ENCODE assay signal across 9 cellular contexts in the genomic region with DNA sequence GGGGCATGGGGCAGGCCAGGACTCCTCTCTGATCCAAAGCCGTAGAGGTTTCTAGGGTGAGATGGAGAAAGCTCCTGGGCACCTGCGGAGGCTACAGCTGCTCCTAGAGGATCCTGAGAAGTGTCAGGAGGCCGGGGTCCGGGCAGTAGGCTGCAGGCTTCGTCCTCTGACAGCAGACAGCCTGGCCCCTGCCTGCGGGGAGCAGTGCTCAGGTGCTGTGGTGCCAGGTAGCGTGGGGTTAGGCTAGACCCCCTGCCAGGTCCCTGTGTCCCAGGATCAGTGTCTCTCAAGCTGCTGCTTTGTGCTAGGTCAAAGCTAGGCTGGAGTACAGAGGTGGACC. TPM values are rescaled to one million over a fixed set of nuclear protein-coding genes. Genes with fewer than 3 reads are reported as not detected.
DNase-seq lines count a peak whose midpoint lies in the region; ATAC-seq, FAIRE-seq and TF ChIP-seq lines count a peak whose summit lies in the region.
"Had no signal": no experiment of that assay in that cellular context is flagged by ENCODE, and none has a peak within 500 bp of the region (broad histone marks: within the 10 kb centered on the region; RNA-seq: fewer than 3 reads in every experiment).

No MANE protein-coding gene starts in this region.

- H4K5ac ChIP-seq in mesendoderm (ENCODE audit: low read length), result no peak overlapping the region

- no peak overlapping the region for H2AK5ac ChIP-seq in mesendoderm (ENCODE audit: low read length)

- intact Hi-C loops in K562 (cut with micrococcal nuclease), result no loop called here

- H3K4me3 ChIP-seq in AG04449 (ENCODE audit: low read depth, low read length) (peak overlapping the region; percentile 81), HUES48 (ENCODE audit: low read depth, low read length) (peak overlapping the region; percentile 98; the same call in 1 of the 2 replicates), K562 (peak overlapping the region; percentile 96), mesendoderm (ENCODE audit: low read length) (no peak overlapping the region)

- H4K8ac ChIP-seq in mesendoderm (ENCODE audit: low read depth, low read length), result no peak overlapping the region

- TF ChIP-seq POLR2A in K562 (conservative IDR thresholded peaks at IDR 0.05), result no peak

- TF ChIP-seq EP300 in K562 (IDR thresholded peaks at IDR 0.05; ENCODE audit: low read length), result no peak

- H3K4ac ChIP-seq in mesendoderm (ENCODE audit: low read depth, low read length), result no peak overlapping the region

- no peak overlapping the region for H3K23ac ChIP-seq in mesendoderm (ENCODE audit: low read length)

- H3K36me3 ChIP-seq in HUES48 (ENCODE audit: control insufficient read depth, insufficient read depth, low read length) (peaks cover 26% of the 10 kb centered on the region), K562 (ENCODE audit: control insufficient read depth, insufficient read depth, low read length) (peaks cover 60% of the 10 kb centered on the region; the same call in 2 of the 3 replicates), mesendoderm (ENCODE audit: control insufficient read depth, insufficient read depth, low read length) (no peaks in the 10 kb centered on the region)

- TF ChIP-seq RAD21 in K562 (CRISPR knock-in tag; conservative IDR thresholded peaks at IDR 0.05 in 1 of 2, IDR thresholded peaks at IDR 0.05 in 1 of 2), result no peak

- H3K27ac ChIP-seq in HUES48 (ENCODE audit: low read depth, low read length) (no peak overlapping the region), K562 (ENCODE audit: extremely low read depth, low read depth, low read length) (no peak overlapping the region), mesendoderm (ENCODE audit: low read depth, low read length) (no peak overlapping the region)

- H3K18ac ChIP-seq in mesendoderm (ENCODE audit: low read length), result no peak overlapping the region

- peak overlapping the region; percentile 10 for H3K56ac ChIP-seq in mesendoderm (ENCODE audit: low read length)

- DNase-seq in AG04449 (ENCODE audit: low read depth, low spot score), result no peak
- no peak for DNase-seq in K562 (ENCODE audit: extremely low read depth in 1 of 4, low spot score in 3 of 4)
- no peak for DNase-seq in mesendoderm
- DNase-seq in GM10266 (ENCODE audit: extremely low spot score), result no peak
- no peak for DNase-seq in NOMO-1 treated with dmso at 0.1 percent for 144 hours (lab: John Stamatoyannopoulos, UW; ENCODE audit: unreplicated experiment)

- H3K4me1 ChIP-seq in HUES48 (ENCODE audit: control insufficient read depth, insufficient read depth, low read length) (peaks cover 4% of the 10 kb centered on the region; the same call in 1 of the 2 replicates), K562 (replicated peaks in 1 of 2; ENCODE audit: control insufficient read depth in 2 of 2, insufficient read depth in 2 of 2, low read length in 2 of 2) (peaks cover 20 to 97% of the 10 kb centered on the region in 2 experiments; a peak in 4 of 5 replicates), mesendoderm (ENCODE audit: control insufficient read depth, low read depth, low read length) (no peaks in the 10 kb centered on the region)

- H3K4me2 ChIP-seq in K562 (ENCODE audit: insufficient read depth, low read length), result peak overlapping the region; percentile 98; the same call in 1 of the 2 replicates
- H3K4me2 ChIP-seq in mesendoderm (ENCODE audit: low read length), result no peak overlapping the region

- POLR2A ChIA-PET in AG04449 (lab: Yijun Ruan, JAX), result interaction anchor here (1.2 to 1.4 kb wide), 2 partner anchors 8 to 67 kb away, joined by 3 to 9 read pairs; partner anchors contain the start of genes NUBP2 and SPSB3
- POLR2A ChIA-PET in K562 (lab: Yijun Ruan, JAX), result interaction anchor here (0.7 to 1.9 kb wide), 5 partner anchors 9 to 190 kb away, joined by 3 to 11 read pairs (median 3); partner anchors contain the start of genes NUBP2 and RPS2

- no peak overlapping the region for H2AFZ ChIP-seq in K562 (ENCODE audit: low read depth, low read length)

- H2BK120ac ChIP-seq in mesendoderm (ENCODE audit: low read depth, low read length), result no peak overlapping the region

- no peak overlapping the region for H2BK5ac ChIP-seq in mesendoderm (ENCODE audit: low read length)

- peaks cover 2% of the 10 kb centered on the region for H3K9me1 ChIP-seq in K562 (ENCODE audit: control insufficient read depth, insufficient read depth, low read length)

- H3K27me3 ChIP-seq in HUES48 (ENCODE audit: control insufficient read depth, insufficient read depth, low read length) (no peaks in the 10 kb centered on the region), K562 (ENCODE audit: control insufficient read depth in 2 of 2, insufficient read depth in 2 of 2, low read length in 2 of 2) (no peaks in the 10 kb centered on the region), mesendoderm (ENCODE audit: insufficient read depth, low read length, poor library complexity) (no peaks in the 10 kb centered on the region)

- peaks cover 8% of the 10 kb centered on the region; the same call in 1 of the 2 replicates for H4K20me1 ChIP-seq in K562 (replicated peaks; ENCODE audit: control insufficient read depth, insufficient read depth, low read length)

- H2BK15ac ChIP-seq in mesendoderm (replicated peaks; ENCODE audit: low read depth), result no peak overlapping the region

- WGBS in K562 (ENCODE audit: insufficient coverage, low coverage, missing lambda C conversion rate), result 85% methylated on average over 5 of the region's 7 CpGs
- no CpG with 5 or more reads among the region's 7 CpGs for WGBS in mesendoderm (ENCODE audit: extremely low coverage, insufficient coverage, low lambda C conversion rate)

- no peak for TF ChIP-seq CTCF in AG04449 (IDR thresholded peaks at IDR 0.05; ENCODE audit: insufficient read depth, low read length, missing control alignments)
- TF ChIP-seq CTCF in K562 (IDR thresholded peaks at IDR 0.05 in 2 of 3, conservative IDR thresholded peaks at IDR 0.05 in 1 of 3; ENCODE audit: insufficient read depth in 2 of 3, low read depth in 1 of 3, low read length in 3 of 3), result no peak
- no peak for TF ChIP-seq CTCF in GM10266 (IDR thresholded peaks at IDR 0.05; ENCODE audit: control insufficient read depth, insufficient read depth, low read depth, missing control alignments)

- H3K9ac ChIP-seq in HUES48 (ENCODE audit: low read depth, low read length) (no peak overlapping the region), K562 (ENCODE audit: insufficient read depth in 1 of 2, low read depth in 2 of 2, low read length in 2 of 2) (peak overlapping the region in 1 of 2 experiments; percentile 93; a peak in 2 of 4 replicates), mesendoderm (ENCODE audit: low read length) (peak overlapping the region; percentile 8)

- in situ Hi-C loops in K562 (cut with MboI), result no loop called here

- BruUV-seq in K562 (replicated peaks; lab: Mats Ljungman, UMichigan), result no TSS peak

- CTCF ChIA-PET in AG04449 (lab: Yijun Ruan, JAX) (interaction anchor here (0.8 to 3.0 kb wide), 7 partner anchors 8 to 165 kb away, joined by 3 to 13 read pairs (median 5); partner anchors contain the start of genes FAHD1, MAPK8IP3, NUBP2 and SPSB3), K562 (lab: Yijun Ruan, JAX; ENCODE audit: low intra/inter-chr PET ratio) (interaction anchor here (1.5 to 2.6 kb wide), 2 partner anchors 38 to 155 kb away, joined by 4 to 8 read pairs; no protein-coding TSS in a partner anchor)

- H3K9me3 ChIP-seq in HUES48 (ENCODE audit: control insufficient read depth, insufficient read depth, low read length) (no peaks in the 10 kb centered on the region), K562 (replicated peaks; ENCODE audit: control insufficient read depth, insufficient read depth, low read depth, low read length) (no peaks in the 10 kb centered on the region)

- ATAC-seq in K562 (no peak), HG03039 (IDR thresholded peaks at IDR 0.05; ENCODE audit: unreplicated experiment) (no peak), HG03565 (IDR thresholded peaks at IDR 0.05; ENCODE audit: unreplicated experiment) (no peak)

- no peak for FAIRE-seq in K562 (lab: Jason Lieb, UNC)
- FAIRE-seq: H54 had no signal

- H3K79me2 ChIP-seq in K562 (ENCODE audit: control insufficient read depth, insufficient read depth, low read length) (peaks cover 51% of the 10 kb centered on the region), mesendoderm (ENCODE audit: control insufficient read depth, insufficient read depth, low read length) (peaks cover 11% of the 10 kb centered on the region)

- H3K79me1 ChIP-seq in mesendoderm (ENCODE audit: low read length), result peaks cover 8% of the 10 kb centered on the region

RNA-seq across cellular contexts. Expression of gene MRPS34, which starts 1.5 kb away (rescaled TPM):
- 21.2 and 69.4 TPM in 2 replicates for total RNA-seq in K562 (2011; cell fraction: chromatin; rRNA removed; ENCODE audit: low replicate concordance)
- 82.5 and 101 TPM in 2 replicates for total RNA-seq in K562 (2011; cell fraction: nucleolus; rRNA removed)
- total RNA-seq in K562 (2011; cell fraction: nucleoplasm; rRNA removed), result 42.6 and 57.2 TPM in 2 replicates
- total RNA-seq in K562 (2014; rRNA removed) (334 and 370 TPM in 2 replicates), K562 (2014; rRNA removed; fragmentation: Illumina TruSeq; extraction: Trizol) (70.9 and 92.7 TPM in 2 replicates), K562 (2015; rRNA removed; fragmentation: Illumina TruSeq; extraction: Trizol) (188 and 213 TPM in 2 replicates), K562 (2021) (230 and 244 TPM in 2 replicates)
- polyA plus RNA-seq in K562 (2011; rRNA removed) (92.8 and 97.8 TPM in 2 replicates), K562 (2014; fragmentation: Illumina TruSeq; extraction: Trizol) (70.4 and 139 TPM in 2 replicates), K562 (2014; fragmentation: Nextera tagmentation; extraction: Ambion mirVana) (10 to 100 TPM in 1 of 2 experiments, 1 to 10 TPM in 1; 5.2 to 10.9 TPM), K562 (2014; rRNA removed) (252 and 261 TPM in 2 replicates)
- 104 and 232 TPM in 2 replicates for polyA plus RNA-seq in K562 (2011; cell fraction: cytosol; rRNA removed)
- 111 and 142 TPM in 2 replicates for polyA plus RNA-seq in K562 (2011; cell fraction: nucleus; rRNA removed)
- polyA plus RNA-seq in K562 (2012), result 116 and 130 TPM in 2 replicates
- 34.1 and 34.5 TPM in 2 replicates for polyA minus RNA-seq in K562 (2011; rRNA and poly(A)+ RNA removed)
- 54.0 and 82.0 TPM in 2 replicates for polyA minus RNA-seq in K562 (2011; cell fraction: cytosol; rRNA and poly(A)+ RNA removed)
- polyA minus RNA-seq in K562 (2011; cell fraction: nucleus; rRNA and poly(A)+ RNA removed), result 29.9 and 37.0 TPM in 2 replicates
- 242 TPM for polyA plus RNA-seq in mesendoderm (2013, experiment 1 of 2)
- polyA plus RNA-seq in mesendoderm (2013, experiment 2 of 2), result 246 TPM

RNA-seq across cellular contexts. Expression of gene EME2, which starts 1.8 kb away (rescaled TPM):
- 24.0 and 77.3 TPM in 2 replicates for total RNA-seq in K562 (2011; cell fraction: chromatin; rRNA removed; ENCODE audit: low replicate concordance)
- total RNA-seq in K562 (2011; cell fraction: nucleolus; rRNA removed), result 56.5 and 58.8 TPM in 2 replicates
- total RNA-seq in K562 (2011; cell fraction: nucleoplasm; rRNA removed), result 26.8 and 26.9 TPM in 2 replicates
- total RNA-seq in K562 (2014; rRNA removed) (10.6 and 14.7 TPM in 2 replicates), K562 (2014; rRNA removed; fragmentation: Illumina TruSeq; extraction: Trizol) (1.1 and 1.6 TPM in 2 replicates), K562 (2015; rRNA removed; fragmentation: Illumina TruSeq; extraction: Trizol) (5.4 and 6.9 TPM in 2 replicates), K562 (2021) (19.9 and 20.5 TPM in 2 replicates)
- polyA plus RNA-seq in K562 (2011; rRNA removed) (3.3 and 6.2 TPM in 2 replicates), K562 (2014; fragmentation: Illumina TruSeq; extraction: Trizol) (3.5 and 5.3 TPM in 2 replicates), K562 (2014; fragmentation: Nextera tagmentation; extraction: Ambion mirVana) (under 1 TPM; 0.35 to 0.42 TPM), K562 (2014; rRNA removed) (17.3 and 19.8 TPM in 2 replicates)
- 3.2 and 8.1 TPM in 2 replicates for polyA plus RNA-seq in K562 (2011; cell fraction: cytosol; rRNA removed)
- polyA plus RNA-seq in K562 (2011; cell fraction: nucleus; rRNA removed), result 46.3 and 81.6 TPM in 2 replicates
- polyA plus RNA-seq in K562 (2012), result 7.6 and 8.4 TPM in 2 replicates
- 1.7 and 2.1 TPM in 2 replicates for polyA minus RNA-seq in K562 (2011; rRNA and poly(A)+ RNA removed)
- polyA minus RNA-seq in K562 (2011; cell fraction: cytosol; rRNA and poly(A)+ RNA removed), result 4.7 and 5.0 TPM in 2 replicates
- 20.8 and 22.9 TPM in 2 replicates for polyA minus RNA-seq in K562 (2011; cell fraction: nucleus; rRNA and poly(A)+ RNA removed)
- polyA plus RNA-seq in mesendoderm (2013, experiment 1 of 2), result 7.9 TPM
- polyA plus RNA-seq in mesendoderm (2013, experiment 2 of 2), result 8.2 TPM

RNA-seq across cellular contexts. Expression of gene NME3, which starts 3.1 kb away (rescaled TPM):
- total RNA-seq in K562 (2011; cell fraction: chromatin; rRNA removed; ENCODE audit: low replicate concordance), result 4.5 and 43.9 TPM in 2 replicates
- total RNA-seq in K562 (2011; cell fraction: nucleolus; rRNA removed), result 90.4 and 94.7 TPM in 2 replicates
- 25.3 and 29.3 TPM in 2 replicates for total RNA-seq in K562 (2011; cell fraction: nucleoplasm; rRNA removed)
- total RNA-seq in K562 (2014; rRNA removed), result 65.5 and 75.6 TPM in 2 replicates
- 0.32 and 1.1 TPM in 2 replicates for total RNA-seq in K562 (2014; rRNA removed; fragmentation: Illumina TruSeq; extraction: Trizol)
- total RNA-seq in K562 (2015; rRNA removed; fragmentation: Illumina TruSeq; extraction: Trizol), result 11.5 and 15.2 TPM in 2 replicates
- total RNA-seq in K562 (2021), result 57.9 and 66.6 TPM in 2 replicates
- 13.9 and 20.3 TPM in 2 replicates for polyA plus RNA-seq in K562 (2011; rRNA removed)
- 30.9 and 115 TPM in 2 replicates for polyA plus RNA-seq in K562 (2011; cell fraction: cytosol; rRNA removed)
- polyA plus RNA-seq in K562 (2011; cell fraction: nucleus; rRNA removed), result 128 and 208 TPM in 2 replicates
- polyA plus RNA-seq in K562 (2012), result 44.6 and 58.7 TPM in 2 replicates
- polyA plus RNA-seq in K562 (2014; fragmentation: Illumina TruSeq; extraction: Trizol), result 1.1 and 11.5 TPM in 2 replicates
- 1 to 10 TPM in 1 of 2 experiments, under 1 TPM in 1; 0.68 to 4.2 TPM for polyA plus RNA-seq in K562 (2014; fragmentation: Nextera tagmentation; extraction: Ambion mirVana)
- polyA plus RNA-seq in K562 (2014; rRNA removed), result 70.3 and 76.3 TPM in 2 replicates
- 0.96 and 1.3 TPM in 2 replicates for polyA minus RNA-seq in K562 (2011; rRNA and poly(A)+ RNA removed)
- 9.6 and 11.4 TPM in 2 replicates for polyA minus RNA-seq in K562 (2011; cell fraction: cytosol; rRNA and poly(A)+ RNA removed)
- 26.0 and 31.0 TPM in 2 replicates for polyA minus RNA-seq in K562 (2011; cell fraction: nucleus; rRNA and poly(A)+ RNA removed)
- polyA plus RNA-seq in mesendoderm (2013, experiment 1 of 2), result 31.1 TPM
- 31.7 TPM for polyA plus RNA-seq in mesendoderm (2013, experiment 2 of 2)

RNA-seq across cellular contexts. Expression of gene SPSB3, which starts 7.9 kb away (rescaled TPM):
- total RNA-seq in K562 (2011; cell fraction: chromatin; rRNA removed; ENCODE audit: low replicate concordance), result 26.2 and 74.9 TPM in 2 replicates
- total RNA-seq in K562 (2011; cell fraction: nucleolus; rRNA removed), result 64.9 and 70.4 TPM in 2 replicates
- 32.1 and 39.0 TPM in 2 replicates for total RNA-seq in K562 (2011; cell fraction: nucleoplasm; rRNA removed)
- total RNA-seq in K562 (2014; rRNA removed) (22.9 and 25.2 TPM in 2 replicates), K562 (2014; rRNA removed; fragmentation: Illumina TruSeq; extraction: Trizol) (2.1 and 2.2 TPM in 2 replicates), K562 (2015; rRNA removed; fragmentation: Illumina TruSeq; extraction: Trizol) (7.1 and 9.5 TPM in 2 replicates), K562 (2021) (20.9 and 22.1 TPM in 2 replicates)
- polyA plus RNA-seq in K562 (2011; rRNA removed) (11.9 and 20.4 TPM in 2 replicates), K562 (2014; fragmentation: Illumina TruSeq; extraction: Trizol) (3.9 and 10.0 TPM in 2 replicates), K562 (2014; fragmentation: Nextera tagmentation; extraction: Ambion mirVana) (1 to 10 TPM in 1 of 2 experiments, under 1 TPM in 1; 0.39 to 1.3 TPM), K562 (2014; rRNA removed) (29.4 and 37.4 TPM in 2 replicates)
- 22.4 and 38.9 TPM in 2 replicates for polyA plus RNA-seq in K562 (2011; cell fraction: cytosol; rRNA removed)
- 113 and 172 TPM in 2 replicates for polyA plus RNA-seq in K562 (2011; cell fraction: nucleus; rRNA removed)
- 15.5 and 42.6 TPM in 2 replicates for polyA plus RNA-seq in K562 (2012)
- 3.1 and 4.7 TPM in 2 replicates for polyA minus RNA-seq in K562 (2011; rRNA and poly(A)+ RNA removed)
- 5.5 and 9.3 TPM in 2 replicates for polyA minus RNA-seq in K562 (2011; cell fraction: cytosol; rRNA and poly(A)+ RNA removed)
- 16.6 and 19.7 TPM in 2 replicates for polyA minus RNA-seq in K562 (2011; cell fraction: nucleus; rRNA and poly(A)+ RNA removed)
- polyA plus RNA-seq in mesendoderm (2013, experiment 1 of 2), result 10.0 TPM
- 9.7 TPM for polyA plus RNA-seq in mesendoderm (2013, experiment 2 of 2)

RNA-seq across cellular contexts. Expression of gene NUBP2, which starts 8.3 kb away (rescaled TPM):
- 40.1 and 114 TPM in 2 replicates for total RNA-seq in K562 (2011; cell fraction: chromatin; rRNA removed; ENCODE audit: low replicate concordance)
- 99.9 and 115 TPM in 2 replicates for total RNA-seq in K562 (2011; cell fraction: nucleolus; rRNA removed)
- total RNA-seq in K562 (2011; cell fraction: nucleoplasm; rRNA removed), result 47.3 and 54.8 TPM in 2 replicates
- total RNA-seq in K562 (2014; rRNA removed) (115 and 140 TPM in 2 replicates), K562 (2014; rRNA removed; fragmentation: Illumina TruSeq; extraction: Trizol) (3.3 and 4.4 TPM in 2 replicates), K562 (2015; rRNA removed; fragmentation: Illumina TruSeq; extraction: Trizol) (36.1 and 41.8 TPM in 2 replicates), K562 (2021) (84.8 and 95.8 TPM in 2 replicates)
- polyA plus RNA-seq in K562 (2011; rRNA removed) (24.0 and 30.8 TPM in 2 replicates), K562 (2014; fragmentation: Illumina TruSeq; extraction: Trizol) (11.4 and 42.6 TPM in 2 replicates), K562 (2014; fragmentation: Nextera tagmentation; extraction: Ambion mirVana) (1 to 10 TPM; 1.8 to 7.7 TPM), K562 (2014; rRNA removed) (97.1 and 104 TPM in 2 replicates)
- polyA plus RNA-seq in K562 (2011; cell fraction: cytosol; rRNA removed), result 57.0 and 157 TPM in 2 replicates
- polyA plus RNA-seq in K562 (2011; cell fraction: nucleus; rRNA removed), result 110 and 151 TPM in 2 replicates
- 64.4 and 77.9 TPM in 2 replicates for polyA plus RNA-seq in K562 (2012)
- polyA minus RNA-seq in K562 (2011; rRNA and poly(A)+ RNA removed), result 6.1 and 8.5 TPM in 2 replicates
- 31.0 and 38.0 TPM in 2 replicates for polyA minus RNA-seq in K562 (2011; cell fraction: cytosol; rRNA and poly(A)+ RNA removed)
- 27.2 and 34.2 TPM in 2 replicates for polyA minus RNA-seq in K562 (2011; cell fraction: nucleus; rRNA and poly(A)+ RNA removed)
- 54.8 TPM for polyA plus RNA-seq in mesendoderm (2013, experiment 1 of 2)
- polyA plus RNA-seq in mesendoderm (2013, experiment 2 of 2), result 55.5 TPM
